20 cellular contexts compared by ENCODE assay signal in the genomic region with DNA sequence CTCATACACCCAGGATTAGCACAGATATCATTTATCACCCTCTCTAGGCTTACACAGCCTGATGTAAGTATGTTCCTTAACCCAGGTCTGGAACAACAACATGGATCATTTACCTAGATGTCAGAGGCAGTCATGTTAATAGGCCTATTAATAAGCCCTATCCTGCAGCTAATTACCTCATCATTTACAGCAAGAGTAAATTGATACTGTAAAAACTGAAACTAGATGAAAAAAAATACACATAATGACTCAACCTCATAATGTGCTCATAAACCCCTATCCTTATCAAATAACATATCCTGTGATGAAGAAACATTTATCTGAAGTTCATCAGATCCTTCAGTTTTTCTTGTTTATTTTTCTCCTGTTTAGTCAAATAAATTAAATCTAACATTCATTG.
DNase-seq lines count a peak whose midpoint lies in the region; ATAC-seq and TF ChIP-seq lines count a peak whose summit lies in the region.
"Had no signal": no experiment of that assay in that cellular context is flagged by ENCODE, and none has a peak within 500 bp of the region (broad histone marks: within the 10 kb centered on the region; RNA-seq: fewer than 3 reads in every experiment).

No MANE protein-coding gene starts in this region.

- H3K27me3 Mint-ChIP-seq in stimulated activated naive CD8-positive, alpha-beta T cell treated with anti-CD3 and anti-CD28 coated beads, Interleukin-15, amount 100 ng/mL, for 72 hours, result no peaks in the 10 kb centered on the region

- H3K27ac ChIP-seq in PC-3 (ENCODE audit: low read length) (no peak overlapping the region), foreskin keratinocyte (no peak overlapping the region)
- H3K27ac ChIP-seq: 22Rv1, GM23248, Peyer's patch had no signal

- no peaks in the 10 kb centered on the region for H3K4me1 ChIP-seq in PC-3 (ENCODE audit: insufficient read depth, low read length)
- no peaks in the 10 kb centered on the region for H3K4me1 ChIP-seq in foreskin keratinocyte
- H3K4me1 ChIP-seq: HAP-1, Peyer's patch had no signal

- no peak overlapping the region for H3K4me2 ChIP-seq in PC-3 (ENCODE audit: low read length)

- intact Hi-C loops in PC-3 (cut with micrococcal nuclease), result no loop called here

- no peaks in the 10 kb centered on the region for H3F3A ChIP-seq in PC-3 (ENCODE audit: low read length, unreplicated experiment)

- no TSS peak for BruUV-seq in PC-3 (replicated peaks; lab: Mats Ljungman, UMichigan)

- H3K27me3 ChIP-seq in PC-3 (ENCODE audit: low read length) (no peaks in the 10 kb centered on the region), foreskin keratinocyte (no peaks in the 10 kb centered on the region)
- H3K27me3 ChIP-seq: Peyer's patch had no signal

- POLR2A ChIA-PET in PC-3 (lab: Charles Lee; ENCODE audit: unreplicated experiment), result no interaction called here

- no peaks in the 10 kb centered on the region for H3K36me3 ChIP-seq in PC-3 (ENCODE audit: low read depth, low read length)
- H3K36me3 ChIP-seq: HAP-1, Peyer's patch had no signal

- H3K4me1 Mint-ChIP-seq in stimulated activated naive CD8-positive, alpha-beta T cell treated with anti-CD3 and anti-CD28 coated beads, Interleukin-15, amount 100 ng/mL, for 72 hours, result no peaks in the 10 kb centered on the region
- H3K4me1 Mint-ChIP-seq: CD14-positive monocyte had no signal

- no peak overlapping the region for H3K27ac Mint-ChIP-seq in stimulated activated naive CD8-positive, alpha-beta T cell treated with anti-CD3 and anti-CD28 coated beads, Interleukin-15, amount 100 ng/mL, for 72 hours
- H3K27ac Mint-ChIP-seq: CD14-positive monocyte had no signal

- H3K4me3 ChIP-seq in PC-3 (ENCODE audit: low read length), result no peak overlapping the region
- H3K4me3 ChIP-seq: GM23248, HAP-1, Peyer's patch had no signal

- H3K4me3 Mint-ChIP-seq in stimulated activated naive CD8-positive, alpha-beta T cell treated with anti-CD3 and anti-CD28 coated beads, Interleukin-15, amount 100 ng/mL, for 72 hours, result no peak overlapping the region
- H3K4me3 Mint-ChIP-seq: CD14-positive monocyte had no signal

- no peaks in the 10 kb centered on the region for H4K20me1 ChIP-seq in PC-3 (ENCODE audit: low read length)

- H3K9me3 Mint-ChIP-seq in stimulated activated naive CD8-positive, alpha-beta T cell treated with anti-CD3 and anti-CD28 coated beads, Interleukin-15, amount 100 ng/mL, for 72 hours, result no peaks in the 10 kb centered on the region

- H2AFZ ChIP-seq in PC-3 (ENCODE audit: low read length), result no peak overlapping the region
- H2AFZ ChIP-seq: GM23248 had no signal

- peak; percentile 19 for DNase-seq in DMS 273 (lab: John Stamatoyannopoulos, UW; ENCODE audit: unreplicated experiment)
- DNase-seq in DMS 273 treated with DMSO at 0.1 percent for 48 hours (lab: John Stamatoyannopoulos, UW), result no peak
- peak; percentile 66 for DNase-seq in NCI-H146 (lab: John Stamatoyannopoulos, UW)
- DNase-seq in PC-3, result peak; percentile 3
- no peak for DNase-seq in foreskin keratinocyte
- DNase-seq in GM19238 (ENCODE audit: insufficient read length, low spot score), result no peak
- no peak for DNase-seq in stimulated activated naive CD8-positive, alpha-beta T cell treated with anti-CD3 and anti-CD28 coated beads, Interleukin-15, amount 100 ng/mL, for 72 hours
- DNase-seq: AML-193, GF-D8, GM23248, NCI-H1092 treated with DMSO at 0.1 percent for 48 hours, NCI-H187 treated with DMSO at 0.1 percent for 48 hours, NCI-H526, Peyer's patch, SW 1271 had no signal

- H3K9ac ChIP-seq in PC-3 (ENCODE audit: low read length), result no peak overlapping the region
- H3K9ac ChIP-seq: GM23248 had no signal

- H3K79me2 ChIP-seq in PC-3 (ENCODE audit: low read length), result no peaks in the 10 kb centered on the region

- CTCF ChIA-PET in PC-3 (lab: Charles Lee), result no interaction called here

- no peaks in the 10 kb centered on the region for H3K9me2 ChIP-seq in PC-3 (replicated peaks; ENCODE audit: low read length)

- TF ChIP-seq CTCF in PC-3 (conservative IDR thresholded peaks at IDR 0.05; ENCODE audit: low read depth, low read length), result no peak
- no peak for TF ChIP-seq CTCF in foreskin keratinocyte (conservative IDR thresholded peaks at IDR 0.05)

- ATAC-seq in PC-3 (no peak), foreskin keratinocyte (peak; percentile 28), HG03280 (IDR thresholded peaks at IDR 0.05; ENCODE audit: unreplicated experiment) (no peak)
- no peak for ATAC-seq in stimulated activated naive CD8-positive, alpha-beta T cell treated with anti-CD3 and anti-CD28 coated beads, Interleukin-15, amount 100 ng/mL, for 72 hours
- ATAC-seq: Right ventricle myocardium inferior had no signal

- H3K9me3 ChIP-seq in PC-3 (ENCODE audit: low read length), result no peaks in the 10 kb centered on the region
- H3K9me3 ChIP-seq: HAP-1, Peyer's patch had no signal

Comparison
In these comparisons a context has a peak if more than half of its experiments do, and no peak if none do; other contexts are left out.
1. DNase-seq: peak in DMS 273 (single experiment), NCI-H146 (single experiment) and PC-3 (single experiment); none in DMS 273 treated with DMSO at 0.1 percent for 48 hours (single experiment), foreskin keratinocyte (0 of 2), GM19238 (single experiment) and stimulated activated naive CD8-positive, alpha-beta T cell treated with anti-CD3 and anti-CD28 coated beads, Interleukin-15, amount 100 ng/mL, for 72 hours (0 of 2).